ENCODE assay signal across 17 cellular contexts in the genomic region with DNA sequence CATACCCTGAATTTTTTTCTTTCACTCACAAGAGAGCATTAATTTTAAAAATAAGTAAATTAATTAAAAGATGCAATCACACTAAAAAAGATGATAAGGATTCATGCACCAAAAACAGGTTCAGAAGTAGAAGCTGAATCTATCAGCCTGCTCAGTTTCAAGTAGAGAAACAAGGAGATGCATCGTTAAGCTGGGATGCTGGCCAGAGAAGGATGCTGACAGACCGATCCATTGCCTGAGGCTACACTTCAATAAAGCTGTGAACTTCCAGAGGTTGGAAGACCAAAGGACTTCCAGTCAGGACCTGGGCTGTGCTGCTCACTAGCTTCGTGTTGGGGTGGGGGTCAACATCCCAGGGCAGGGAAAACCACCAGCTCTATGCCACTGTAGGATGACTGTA.
"Had no signal": no experiment of that assay in that cellular context is flagged by ENCODE, and none has a peak within 500 bp of the region (broad histone marks: within the 10 kb centered on the region; RNA-seq: fewer than 3 reads in every experiment).

No MANE protein-coding gene starts in this region.

- H3K4me1 ChIP-seq: left lung, testis had no signal

- H3K9me3 Mint-ChIP-seq: activated T-cell treated with anti-CD3 and anti-CD28 coated beads, Interleukin-2, amount 50 U/mL, for 4 hours; dendritic cell treated with granulocyte-macrophage colony-stimulating factor and Interleukin-4, amounts not matched to agents 40 ng/mL and 50 ng/mL, for 4 days; effector memory CD8-positive, alpha-beta T cell; nephron progenitor cell; stimulated activated naive CD8-positive, alpha-beta T cell treated with anti-CD3 and anti-CD28 coated beads, Interleukin-15, amount 100 ng/mL, for 72 hours had no signal

- H3K4me1 Mint-ChIP-seq: activated CD8-positive, alpha-beta memory T cell treated with anti-CD3 and anti-CD28 coated beads, Interleukin-2, amount 10 ng/mL, durations not matched to agents 7 days and 5 days; activated naive CD8-positive, alpha-beta T cell treated with anti-CD3 and anti-CD28 coated beads for 36 hours; nephron progenitor cell; stimulated activated naive CD8-positive, alpha-beta T cell treated with anti-CD3 and anti-CD28 coated beads, Interleukin-15, amount 100 ng/mL, for 72 hours had no signal

- H3K9me3 ChIP-seq: left lung, testis had no signal

- H3K27ac ChIP-seq: left lung, testis had no signal

- ATAC-seq: activated CD8-positive, alpha-beta memory T cell treated with anti-CD3 and anti-CD28 coated beads, Interleukin-2, amount 10 ng/mL, durations not matched to agents 7 days and 5 days; activated T-cell treated with anti-CD3 and anti-CD28 coated beads, Interleukin-2, amount 50 U/mL, for 4 hours; effector memory CD8-positive, alpha-beta T cell; left lung; stimulated activated naive CD8-positive, alpha-beta T cell treated with anti-CD3 and anti-CD28 coated beads, Interleukin-15, amount 100 ng/mL, for 72 hours had no signal

- DNase-seq: activated CD4-positive, alpha-beta T cell treated with anti-CD3 and anti-CD28 coated beads, Interleukin-2, amount 50 U/mL, for 48 hours; activated CD4-positive, CD25-positive, alpha-beta regulatory T cell treated with anti-CD3 and anti-CD28 coated beads, Interleukin-2, amount 50 U/mL, for 72 hours; activated CD8-positive, alpha-beta memory T cell treated with anti-CD3 and anti-CD28 coated beads, Interleukin-2, amount 10 ng/mL, durations not matched to agents 7 days and 5 days; activated gamma-delta T cell; activated naive CD8-positive, alpha-beta T cell treated with anti-CD3 and anti-CD28 coated beads for 36 hours; activated T-cell treated with anti-CD3 and anti-CD28 coated beads, Interleukin-2, amount 50 U/mL, for 4 hours; anterior cingulate cortex; cerebellar nuclear complex; effector memory CD8-positive, alpha-beta T cell; hippocampal formation; left lung; nephron progenitor cell; stimulated activated CD4-positive, alpha-beta T cell treated with anti-CD3 and anti-CD28 coated beads, Interleukin-15, amount 100 ng/mL, for 24 hours; stimulated activated CD4-positive, alpha-beta T cell treated with anti-CD3 and anti-CD28 coated beads, Interleukin-4, amount 100 ng/mL, for 24 hours; stimulated activated naive CD8-positive, alpha-beta T cell treated with anti-CD3 and anti-CD28 coated beads, Interleukin-15, amount 100 ng/mL, for 72 hours; testis had no signal

- H3K36me3 ChIP-seq: left lung had no signal

- H3K4me3 ChIP-seq: left lung, testis had no signal

- H3K27ac Mint-ChIP-seq: activated CD8-positive, alpha-beta memory T cell treated with anti-CD3 and anti-CD28 coated beads, Interleukin-2, amount 10 ng/mL, durations not matched to agents 7 days and 5 days; activated naive CD8-positive, alpha-beta T cell treated with anti-CD3 and anti-CD28 coated beads for 36 hours; dendritic cell treated with granulocyte-macrophage colony-stimulating factor and Interleukin-4, amounts not matched to agents 40 ng/mL and 50 ng/mL, for 4 days; effector memory CD8-positive, alpha-beta T cell; nephron progenitor cell; stimulated activated naive CD8-positive, alpha-beta T cell treated with anti-CD3 and anti-CD28 coated beads, Interleukin-15, amount 100 ng/mL, for 72 hours had no signal

- H3K36me3 Mint-ChIP-seq: activated CD8-positive, alpha-beta memory T cell treated with anti-CD3 and anti-CD28 coated beads, Interleukin-2, amount 10 ng/mL, durations not matched to agents 7 days and 5 days; activated naive CD8-positive, alpha-beta T cell treated with anti-CD3 and anti-CD28 coated beads for 36 hours had no signal

- H3K27me3 Mint-ChIP-seq: activated CD8-positive, alpha-beta memory T cell treated with anti-CD3 and anti-CD28 coated beads, Interleukin-2, amount 10 ng/mL, durations not matched to agents 7 days and 5 days; activated naive CD8-positive, alpha-beta T cell treated with anti-CD3 and anti-CD28 coated beads for 36 hours; dendritic cell treated with granulocyte-macrophage colony-stimulating factor and Interleukin-4, amounts not matched to agents 40 ng/mL and 50 ng/mL, for 4 days; stimulated activated naive CD8-positive, alpha-beta T cell treated with anti-CD3 and anti-CD28 coated beads, Interleukin-15, amount 100 ng/mL, for 72 hours had no signal

- H3K27me3 ChIP-seq: left lung, testis had no signal

- H3K4me3 Mint-ChIP-seq: activated CD8-positive, alpha-beta memory T cell treated with anti-CD3 and anti-CD28 coated beads, Interleukin-2, amount 10 ng/mL, durations not matched to agents 7 days and 5 days; activated naive CD8-positive, alpha-beta T cell treated with anti-CD3 and anti-CD28 coated beads for 36 hours; activated T-cell treated with anti-CD3 and anti-CD28 coated beads, Interleukin-2, amount 50 U/mL, for 4 hours; dendritic cell treated with granulocyte-macrophage colony-stimulating factor and Interleukin-4, amounts not matched to agents 40 ng/mL and 50 ng/mL, for 4 days; effector memory CD8-positive, alpha-beta T cell; nephron progenitor cell; stimulated activated naive CD8-positive, alpha-beta T cell treated with anti-CD3 and anti-CD28 coated beads, Interleukin-15, amount 100 ng/mL, for 72 hours had no signal
